In the genomic region with DNA sequence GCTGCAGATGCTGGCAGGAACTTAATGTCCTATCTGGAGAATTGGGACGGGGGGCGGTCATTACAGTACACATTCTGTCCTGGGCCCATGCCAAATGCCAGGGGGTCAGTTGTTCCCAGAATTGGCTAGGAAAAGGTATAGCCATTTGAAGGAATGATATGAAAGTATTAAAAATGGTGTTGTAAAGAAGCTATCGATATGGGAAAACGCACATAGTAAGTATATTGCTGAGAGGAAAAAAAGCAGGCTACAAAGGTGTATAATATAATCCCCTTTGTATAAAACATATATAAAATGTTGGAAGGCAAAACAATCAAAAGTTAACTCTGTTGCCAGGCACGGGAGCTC, we compare ENCODE assay signal across 8 cellular contexts. TPM values are rescaled to one million over a fixed set of nuclear protein-coding genes. Genes with fewer than 3 reads are reported as not detected.
A peak's percentile ranks its signal among the peaks of the same experiment; 100 is the strongest.
DNase-seq lines count a peak whose midpoint lies in the region; ATAC-seq and TF ChIP-seq lines count a peak whose summit lies in the region.

No MANE protein-coding gene starts in this region.

- H3K36me3 ChIP-seq in SJSA1 (peaks cover 13% of the 10 kb centered on the region), gastrocnemius medialis (peaks cover 0 to 5% of the 10 kb centered on the region in 2 donors)

- no peak for TF ChIP-seq POLR2A in gastrocnemius medialis (IDR thresholded peaks at IDR 0.05)

- peaks cover 21% of the 10 kb centered on the region for H3K4me1 ChIP-seq in SJSA1 (replicated peaks)
- H3K4me1 ChIP-seq in gastrocnemius medialis = peaks cover 10 to 24% of the 10 kb centered on the region in 2 donors

- intact Hi-C loops in gastrocnemius medialis (cut with DNase I; ENCODE audit: low total_unique reads) = no loop called here

- H3K9me3 ChIP-seq in SJSA1 (replicated peaks) (no peaks in the 10 kb centered on the region), gastrocnemius medialis (no peaks in the 10 kb centered on the region)

- TF ChIP-seq CTCF in GM12865 (IDR thresholded peaks at IDR 0.05; ENCODE audit: insufficient read depth, low read depth, low read length, missing control alignments) (no peak), fibroblast of the aortic adventitia (IDR thresholded peaks at IDR 0.05; ENCODE audit: insufficient read depth, low read length) (no peak), gastrocnemius medialis (IDR thresholded peaks at IDR 0.05 in 4 of 5, conservative IDR thresholded peaks at IDR 0.05 in 1 of 5) (no peak)

- in situ Hi-C loops in gastrocnemius medialis (cut with MboI; ENCODE audit: low sequenced_read_pairs in 4 of 4) = loop anchor here in 2 of 4 donors (10.0 to 25.0 kb wide), 2 partner anchors 59 to 103 kb away; a partner anchor contains a TSS

- H3K27me3 ChIP-seq in SJSA1 (replicated peaks) = no peaks in the 10 kb centered on the region
- no peaks in the 10 kb centered on the region for H3K27me3 ChIP-seq in gastrocnemius medialis

- H3K27ac ChIP-seq in SJSA1 (peak overlapping the region; percentile 87), gastrocnemius medialis (peak overlapping the region; percentile 59 to 65 (median 62))

- no peak for ATAC-seq in gastrocnemius medialis

- DNase-seq in GM12865 (ENCODE audit: low read depth) = no peak
- no peak for DNase-seq in SJSA1 (ENCODE audit: low read depth in 1 of 2, low spot score in 2 of 2)
- no peak for DNase-seq in fibroblast of the aortic adventitia (ENCODE audit: low read depth)
- no peak for DNase-seq in gastrocnemius medialis
- DNase-seq in SK-N-DZ (ENCODE audit: low spot score) = no peak
- no peak for DNase-seq in iPS-NIHi7 (ENCODE audit: extremely low spot score)
- no peak for DNase-seq in NOMO-1 treated with dmso at 0.1 percent for 144 hours (lab: John Stamatoyannopoulos, UW; ENCODE audit: unreplicated experiment)
- DNase-seq in nucleus accumbens (lab: John Stamatoyannopoulos, UW) = no peak

- H3K4me3 ChIP-seq in GM12865 (ENCODE audit: low read depth, low read length) = peak overlapping the region; percentile 72
- peak overlapping the region; percentile 47 for H3K4me3 ChIP-seq in SJSA1
- H3K4me3 ChIP-seq in fibroblast of the aortic adventitia (ENCODE audit: low read depth, low read length) = peak overlapping the region; percentile 75
- H3K4me3 ChIP-seq in gastrocnemius medialis = peak overlapping the region; percentile 46 to 70 (median 60)

RNA-seq across cellular contexts. Expression of gene ARHGEF39, which starts 0.5 kb away (rescaled TPM):
- total RNA-seq in SJSA1 (2014; rRNA removed; shearing (Covaris generic)) = 0.41 and 1.9 TPM in 2 replicates
- total RNA-seq in fibroblast of the aortic adventitia (ENCODE audit: low replicate concordance) = 3.9 TPM in 1 of 2 replicates, not detected in the other
- under 1 TPM in 2 of 4 donors, not detected in 2; 0.07 to 0.10 TPM for total RNA-seq in gastrocnemius medialis
- polyA plus RNA-seq in SK-N-DZ (2014; cell fraction: cytosol; rRNA removed) = 10.9 and 15.1 TPM in 2 replicates
- 30.1 and 40.3 TPM in 2 replicates for polyA plus RNA-seq in SK-N-DZ (2014; cell fraction: nucleus; rRNA removed)

RNA-seq across cellular contexts. Expression of gene CCDC107, which starts 7.4 kb away (rescaled TPM):
- 2.8 and 7.9 TPM in 2 replicates for total RNA-seq in SJSA1 (2014; rRNA removed; shearing (Covaris generic))
- total RNA-seq in fibroblast of the aortic adventitia (ENCODE audit: low replicate concordance) = 6.1 and 10.9 TPM in 2 replicates
- 10 to 100 TPM; 21.9 to 45.3 (median 31.5) TPM for total RNA-seq in gastrocnemius medialis
- 6.5 and 7.8 TPM in 2 replicates for polyA plus RNA-seq in SK-N-DZ (2014; cell fraction: cytosol; rRNA removed)
- 7.7 and 8.2 TPM in 2 replicates for polyA plus RNA-seq in SK-N-DZ (2014; cell fraction: nucleus; rRNA removed)

RNA-seq across cellular contexts. Expression of gene RMRP, which starts 7.6 kb away (rescaled TPM):
- 432 and 826 TPM in 2 replicates for total RNA-seq in SJSA1 (2014; rRNA removed; shearing (Covaris generic))
- total RNA-seq in fibroblast of the aortic adventitia (ENCODE audit: low replicate concordance) (966 and 30,763 TPM in 2 replicates), gastrocnemius medialis (100 to 1,000 TPM; 115 to 715 (median 367) TPM)
- polyA plus RNA-seq in SK-N-DZ (2014; cell fraction: cytosol; rRNA removed) = not detected in 2 replicates
- polyA plus RNA-seq in SK-N-DZ (2014; cell fraction: nucleus; rRNA removed) = not detected in 2 replicates

RNA-seq across cellular contexts. Expression of gene CA9, which starts 8.3 kb away (rescaled TPM):
- total RNA-seq in SJSA1 (2014; rRNA removed; shearing (Covaris generic)) = not detected in 2 replicates
- total RNA-seq in fibroblast of the aortic adventitia (ENCODE audit: low replicate concordance) (0.45 and 1.5 TPM in 2 replicates), gastrocnemius medialis (not detected)
- 2.2 TPM in 1 of 2 replicates, not detected in the other for polyA plus RNA-seq in SK-N-DZ (2014; cell fraction: cytosol; rRNA removed)
- polyA plus RNA-seq in SK-N-DZ (2014; cell fraction: nucleus; rRNA removed) = 2.3 TPM in 1 of 2 replicates, not detected in the other

RNA-seq across cellular contexts. Expression of gene SIT1, which starts 14.7 kb away (rescaled TPM):
- not detected in 2 replicates for total RNA-seq in SJSA1 (2014; rRNA removed; shearing (Covaris generic))
- total RNA-seq in fibroblast of the aortic adventitia (ENCODE audit: low replicate concordance) (0.18 and 1.6 TPM in 2 replicates), gastrocnemius medialis (not detected)
- 2.9 and 4.0 TPM in 2 replicates for polyA plus RNA-seq in SK-N-DZ (2014; cell fraction: cytosol; rRNA removed)
- 0.88 and 4.5 TPM in 2 replicates for polyA plus RNA-seq in SK-N-DZ (2014; cell fraction: nucleus; rRNA removed)
